ENCODE assay signal across 1 cellular context in the genomic region with DNA sequence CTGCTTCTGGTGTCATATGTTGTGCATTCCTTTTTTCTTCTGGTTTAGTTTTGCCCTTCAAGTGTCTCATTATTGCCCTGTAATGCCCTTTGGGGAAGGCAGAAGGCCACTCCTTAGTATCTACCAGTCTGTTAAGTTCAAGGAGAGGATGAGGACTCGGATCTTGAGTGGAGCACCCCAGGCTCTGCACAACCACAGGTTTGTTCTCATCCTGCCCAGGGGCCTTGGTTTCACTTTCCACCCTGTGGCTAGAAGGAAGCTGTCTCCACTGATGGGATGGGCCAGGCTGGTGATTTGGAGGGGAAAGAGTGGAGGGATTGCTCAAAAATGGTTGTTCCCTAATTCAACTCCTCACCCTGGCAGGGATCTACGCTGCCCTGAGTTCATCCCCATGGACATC.
TF ChIP-seq lines count a peak whose summit lies in the region.

No MANE protein-coding gene starts in this region.

TF ChIP-seq in SK-N-SH, 30 proteins besides CTCF, POLR2A, EP300 and RAD21:
- TF ChIP-seq MEF2A (IDR thresholded peaks at IDR 0.05; ENCODE audit: borderline replicate concordance, low read depth), result no peak
- TF ChIP-seq TAF1 (IDR thresholded peaks at IDR 0.05; ENCODE audit: borderline replicate concordance, low read depth, low read length), result no peak
- TF ChIP-seq MXI1 (IDR thresholded peaks at IDR 0.05; ENCODE audit: low read depth, low read length), result no peak
